In the genomic region with DNA sequence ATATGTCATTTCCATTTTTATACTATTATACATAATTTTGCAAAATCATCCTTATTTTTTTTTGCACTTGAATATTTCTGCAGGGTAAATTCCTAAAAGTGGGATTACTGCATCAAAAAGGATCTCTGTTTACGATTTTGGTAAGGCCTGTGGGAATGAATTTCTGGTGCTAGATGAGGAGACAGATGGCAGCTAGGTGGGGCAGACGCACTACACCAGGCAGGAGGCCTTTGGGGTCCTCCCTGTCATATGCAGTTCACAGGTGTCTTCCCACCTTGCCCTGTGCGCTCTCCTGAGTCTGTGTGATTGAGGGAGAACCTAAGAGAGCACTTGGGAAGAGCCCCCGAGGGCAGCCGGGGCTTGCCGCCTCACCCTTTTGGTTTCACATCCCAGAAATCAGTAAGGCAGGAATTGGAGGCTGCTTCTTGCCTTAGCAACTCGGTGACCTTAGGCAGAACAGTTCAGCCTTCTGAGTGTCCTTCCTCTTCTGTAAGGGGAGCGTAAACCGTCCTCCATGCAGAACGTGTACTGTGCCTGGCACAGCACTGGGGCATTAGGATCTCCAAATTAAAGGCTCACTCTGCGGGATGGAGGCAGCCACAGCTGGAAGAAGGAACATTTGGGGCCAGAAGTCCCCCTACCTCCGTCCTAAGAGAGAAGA, we compare ENCODE assay signal across 26 cellular contexts. TPM values are rescaled to one million over a fixed set of nuclear protein-coding genes. Genes with fewer than 3 reads are reported as not detected.
DNase-seq lines count a peak whose midpoint lies in the region; ATAC-seq, FAIRE-seq and TF ChIP-seq lines count a peak whose summit lies in the region.
"Had no signal": no experiment of that assay in that cellular context is flagged by ENCODE, and none has a peak within 500 bp of the region (broad histone marks: within the 10 kb centered on the region; RNA-seq: fewer than 3 reads in every experiment).

No MANE protein-coding gene starts in this region.

- H4K91ac ChIP-seq in H1 (replicated peaks; ENCODE audit: insufficient read length, low read length), result no peak overlapping the region

- H4K20me1 ChIP-seq in BLaER1 (no peaks in the 10 kb centered on the region), H1 (replicated peaks in 1 of 2; ENCODE audit: control insufficient read depth in 1 of 2, insufficient read depth in 2 of 2, low read length in 2 of 2) (peaks cover 0 to 2% of the 10 kb centered on the region in 2 experiments)
- H4K20me1 ChIP-seq in BLaER1 treated with 17β-estradiol and CSF1 and Interleukin-3, amounts not matched to agents 10 nM and 100 nM, result no peaks in the 10 kb centered on the region

- CTCF ChIA-PET in H1 (lab: Charles Lee; ENCODE audit: partially characterized antibody), result interaction anchor here (1.0 to 2.4 kb wide), 4 partner anchors 9 to 251 kb away, joined by 3 to 9 read pairs (median 4); no protein-coding TSS in a partner anchor

- no peak overlapping the region for H2BK5ac ChIP-seq in H1 (ENCODE audit: low read depth, low read length)

- H2BK12ac ChIP-seq in H1 (ENCODE audit: low read depth, low read length), result no peak overlapping the region

- no peak overlapping the region for H3K56ac ChIP-seq in H1 (replicated peaks; ENCODE audit: insufficient read length, low read depth, low read length)

- TF ChIP-seq POLR2A in H1 (IDR thresholded peaks at IDR 0.05; ENCODE audit: control extremely low read depth in 1 of 2, low read depth in 2 of 2, low read length in 2 of 2), result no peak
- TF ChIP-seq POLR2A in body of pancreas (IDR thresholded peaks at IDR 0.05), result no peak

- H3K9me3 ChIP-seq in BLaER1 (no peaks in the 10 kb centered on the region), H1 (ENCODE audit: insufficient read depth in 2 of 2, low read depth in 1 of 2, low read length in 1 of 2) (peaks cover 0 to 3% of the 10 kb centered on the region in 2 experiments; a peak in 1 of 4 replicates), body of pancreas (no peaks in the 10 kb centered on the region), WERI-Rb-1 (ENCODE audit: severe bottlenecking) (peaks cover 13% of the 10 kb centered on the region)
- H3K9me3 ChIP-seq in BLaER1 treated with 17β-estradiol and CSF1 and Interleukin-3, amounts not matched to agents 10 nM and 100 nM (replicated peaks in 1 of 11), result peaks cover 3 to 11% (median 7%) of the 10 kb centered on the region in 11 experiments; a peak in 12 of 22 replicates
- H3K9me3 ChIP-seq: HAP-1 had no signal

- no peak for FAIRE-seq in H1 (lab: Jason Lieb, UNC)
- FAIRE-seq: GM12892, GM19239, HepG2 had no signal

- no peak for ATAC-seq in body of pancreas
- ATAC-seq: HepG2 had no signal

- H3K23ac ChIP-seq in H1 (ENCODE audit: insufficient read length), result no peak overlapping the region

- no peak overlapping the region for H3K18ac ChIP-seq in H1 (ENCODE audit: extremely low read depth, low read length)

- H4K5ac ChIP-seq in H1 (ENCODE audit: insufficient read length, low read depth, low read length), result no peak overlapping the region

- H2BK20ac ChIP-seq in H1 (ENCODE audit: low read length), result no peak overlapping the region

- H4K8ac ChIP-seq in H1 (ENCODE audit: extremely low read depth, insufficient read depth, low read length), result no peak overlapping the region

- 87% methylated on average over 12 of the region's 12 CpGs; no CpG with 5 or more reads in 1 of the 2 experiments for WGBS in H1 (ENCODE audit: extremely low coverage in 1 of 2, insufficient coverage in 1 of 2, insufficient read length in 1 of 2, insufficient replicate concordance in 2 of 2, low coverage in 1 of 2, low lambda C conversion rate in 2 of 2, missing lambda C conversion rate in 1 of 2), 2 experiments
- 53 to 63% methylated on average over 12 of the region's 12 CpGs for WGBS in body of pancreas, 2 donors

- H2AFZ ChIP-seq in H1 (ENCODE audit: low read length), result no peak overlapping the region

- peak; percentile 45 to 64 for TF ChIP-seq RAD21 in H1 (IDR thresholded peaks at IDR 0.05 in 1 of 2, conservative IDR thresholded peaks at IDR 0.05 in 1 of 2; ENCODE audit: low read depth in 2 of 2, low read length in 2 of 2)

- H3K27ac ChIP-seq in BLaER1, result no peak overlapping the region
- H3K27ac ChIP-seq in BLaER1 treated with 17β-estradiol and CSF1 and Interleukin-3, amounts not matched to agents 10 nM and 100 nM, result no peak overlapping the region
- H3K27ac ChIP-seq in H1 (ENCODE audit: low read depth, low read length), result no peak overlapping the region
- no peak overlapping the region for H3K27ac ChIP-seq in body of pancreas
- no peak overlapping the region for H3K27ac ChIP-seq in WERI-Rb-1

- H3K14ac ChIP-seq in H1 (ENCODE audit: insufficient read length), result no peak overlapping the region

- no peaks in the 10 kb centered on the region for H3K79me2 ChIP-seq in H1 (ENCODE audit: control insufficient read depth in 1 of 2, insufficient read depth in 2 of 2, low read length in 2 of 2)

- peak; percentile 10 for DNase-seq in MV-4-11 (lab: John Stamatoyannopoulos, UW)
- no peak for DNase-seq in H1 (ENCODE audit: low read depth in 1 of 2, low spot score in 2 of 2)
- DNase-seq in NCI-H146 treated with DMSO at 0.1 percent for 48 hours (lab: John Stamatoyannopoulos, UW; ENCODE audit: unreplicated experiment), result no peak
- DNase-seq in body of pancreas, result no peak
- DNase-seq in WERI-Rb-1, result no peak
- DNase-seq: CD8-positive, alpha-beta memory T cell; DMS 273 treated with DMSO at 0.1 percent for 48 hours; DMS79 treated with DMSO at 0.1 percent for 48 hours; HFFc6; Karpas-422; NCI-H1694 treated with DMSO at 0.1 percent for 48 hours; NCI-H2081; NCI-H446; NCI-H524 treated with DMSO at 0.1 percent for 48 hours; SK-N-SH; SW 1271 had no signal

- TF ChIP-seq CTCF in H1 (IDR thresholded peaks at IDR 0.05; ENCODE audit: control extremely low read depth in 1 of 3, insufficient read depth in 1 of 3, low read depth in 1 of 3, low read length in 3 of 3) (peak; percentile 11 to 26 (median 19); a peak in 3 of 4 replicates), body of pancreas (IDR thresholded peaks at IDR 0.05) (no peak), WERI-Rb-1 (IDR thresholded peaks at IDR 0.05; ENCODE audit: low read depth, low read length) (no peak)

- H3K36me3 ChIP-seq in BLaER1 (no peaks in the 10 kb centered on the region), H1 (ENCODE audit: control insufficient read depth in 2 of 4, insufficient read depth in 4 of 4, low read length in 3 of 4) (no peaks in the 10 kb centered on the region), body of pancreas (replicated peaks in 1 of 2; ENCODE audit: insufficient read depth in 1 of 2, low read depth in 2 of 2) (no peaks in the 10 kb centered on the region), WERI-Rb-1 (no peaks in the 10 kb centered on the region)
- no peaks in the 10 kb centered on the region for H3K36me3 ChIP-seq in BLaER1 treated with 17β-estradiol and CSF1 and Interleukin-3, amounts not matched to agents 10 nM and 100 nM
- H3K36me3 ChIP-seq: HAP-1 had no signal

- H2AK5ac ChIP-seq in H1 (ENCODE audit: low read depth, low read length), result no peak overlapping the region

- H3K4me2 ChIP-seq in BLaER1 (peak overlapping the region; percentile 50), H1 (ENCODE audit: insufficient read depth in 1 of 2, low read depth in 2 of 2, low read length in 2 of 2) (no peak overlapping the region)
- H3K4me2 ChIP-seq in BLaER1 treated with 17β-estradiol and CSF1 and Interleukin-3, amounts not matched to agents 10 nM and 100 nM, result peak overlapping the region in 9 of 11 experiments; percentile 5 to 65 (median 58); a peak in 15 of 22 replicates
- H3K4me2 ChIP-seq: SK-N-SH had no signal

- H2BK15ac ChIP-seq in H1 (ENCODE audit: low read length), result no peak overlapping the region

- H3K4me1 ChIP-seq in BLaER1 (peaks cover 11% of the 10 kb centered on the region), H1 (replicated peaks in 1 of 4; ENCODE audit: control insufficient read depth in 3 of 4, insufficient read depth in 4 of 4, low read length in 3 of 4) (no peaks in the 10 kb centered on the region), body of pancreas (no peaks in the 10 kb centered on the region)
- peaks cover 5 to 10% (median 8%) of the 10 kb centered on the region in 10 experiments; a peak in 16 of 20 replicates for H3K4me1 ChIP-seq in BLaER1 treated with 17β-estradiol and CSF1 and Interleukin-3, amounts not matched to agents 10 nM and 100 nM
- H3K4me1 ChIP-seq: HAP-1 had no signal

- H3K27me3 ChIP-seq in BLaER1 (no peaks in the 10 kb centered on the region), H1 (replicated peaks in 1 of 4; ENCODE audit: control insufficient read depth in 3 of 4, extremely low read depth in 1 of 4, insufficient read depth in 3 of 4, low read length in 3 of 4) (peaks cover 0 to 3% (median 0%) of the 10 kb centered on the region in 4 experiments; a peak in 1 of 7 replicates), body of pancreas (no peaks in the 10 kb centered on the region), WERI-Rb-1 (ENCODE audit: insufficient read depth, low read depth, severe bottlenecking) (peaks cover 97% of the 10 kb centered on the region)
- H3K27me3 ChIP-seq in BLaER1 treated with 17β-estradiol and CSF1 and Interleukin-3, amounts not matched to agents 10 nM and 100 nM, result no peaks in the 10 kb centered on the region

- intact Hi-C loops in body of pancreas (cut with DNase I), result no loop called here

- H3K9ac ChIP-seq in BLaER1 (no peak overlapping the region), H1 (replicated peaks in 1 of 4; ENCODE audit: extremely low read depth in 1 of 4, low read depth in 3 of 4, low read length in 3 of 4) (no peak overlapping the region)
- H3K9ac ChIP-seq in BLaER1 treated with 17β-estradiol and CSF1 and Interleukin-3, amounts not matched to agents 10 nM and 100 nM, result no peak overlapping the region
- H3K9ac ChIP-seq: SK-N-SH had no signal

- no peak overlapping the region for H3K4ac ChIP-seq in H1 (replicated peaks; ENCODE audit: insufficient read length, low read depth, low read length)

- no peak overlapping the region for H2BK120ac ChIP-seq in H1 (replicated peaks; ENCODE audit: low read depth, low read length)

- H3K23me2 ChIP-seq in H1 (ENCODE audit: low read depth, low read length), result no peaks in the 10 kb centered on the region

- POLR2A ChIA-PET in H1 (lab: Charles Lee; ENCODE audit: partially characterized antibody), result no interaction called here

- H3K4me3 ChIP-seq in BLaER1 (no peak overlapping the region), H1 (ENCODE audit: extremely low read depth in 1 of 4, insufficient read depth in 2 of 4, low read depth in 3 of 4, low read length in 4 of 4) (no peak overlapping the region), body of pancreas (no peak overlapping the region), WERI-Rb-1 (ENCODE audit: low read depth, low read length) (no peak overlapping the region)
- H3K4me3 ChIP-seq in BLaER1 treated with 17β-estradiol and CSF1 and Interleukin-3, amounts not matched to agents 10 nM and 100 nM, result no peak overlapping the region
- H3K4me3 ChIP-seq: HAP-1 had no signal

- no peaks in the 10 kb centered on the region for H3K79me1 ChIP-seq in H1 (ENCODE audit: low read depth, low read length)

- no peak for TF ChIP-seq EP300 in H1 (IDR thresholded peaks at IDR 0.05; ENCODE audit: borderline replicate concordance in 1 of 2, low read depth in 2 of 2, low read length in 2 of 2)

RNA-seq across cellular contexts. Expression of gene GJB2, which starts 13.5 kb away (rescaled TPM):
- total RNA-seq in H1 (2021; fragmentation: NEBNext Ultra II Directional; extraction: Animal tissue kit (Norgen Biotek cat#: 25700)), result 0.17 and 0.20 TPM in 2 replicates
- 0.11 and 0.21 TPM in 2 replicates for polyA plus RNA-seq in H1 (2011; rRNA removed)
- polyA plus RNA-seq in H1 (2011; cell fraction: cytosol; rRNA removed), result 0.10 TPM
- 0.04 TPM for polyA plus RNA-seq in H1 (2011; cell fraction: nucleus; rRNA removed)
- polyA plus RNA-seq in H1 (2012, experiment 1 of 2), result 0.19 to 0.29 TPM (median 0.28 TPM) in 4 replicates
- 0.16 TPM for polyA plus RNA-seq in H1 (2012, experiment 2 of 2)
- 0.32 TPM for polyA plus RNA-seq in H1 (2013, experiment 1 of 2)
- 0.39 TPM for polyA plus RNA-seq in H1 (2013, experiment 2 of 2)
- 0.15 and 0.22 TPM in 2 replicates for polyA minus RNA-seq in H1 (2011; rRNA and poly(A)+ RNA removed)
- polyA minus RNA-seq in H1 (2011; cell fraction: cytosol; rRNA and poly(A)+ RNA removed), result not detected
- polyA minus RNA-seq in H1 (2011; cell fraction: nucleus; rRNA and poly(A)+ RNA removed), result 0.30 TPM
- 1 to 10 TPM in 1 of 2 donors, under 1 TPM in 1; 0.78 to 2.3 TPM for total RNA-seq in body of pancreas
- total RNA-seq: A673, HFFc6 had no signal
- polyA plus RNA-seq: CD14-positive monocyte; CD8-positive, alpha-beta memory T cell; SK-N-SH had no signal

RNA-seq across cellular contexts. Expression of gene GJB6, which starts 25.9 kb away (rescaled TPM):
- total RNA-seq in H1 (2021; fragmentation: NEBNext Ultra II Directional; extraction: Animal tissue kit (Norgen Biotek cat#: 25700)), result not detected in 2 replicates
- polyA plus RNA-seq in H1 (2011; rRNA removed), result not detected in 2 replicates
- not detected for polyA plus RNA-seq in H1 (2011; cell fraction: cytosol; rRNA removed)
- not detected for polyA plus RNA-seq in H1 (2011; cell fraction: nucleus; rRNA removed)
- not detected in 4 replicates for polyA plus RNA-seq in H1 (2012, experiment 1 of 2)
- polyA plus RNA-seq in H1 (2012, experiment 2 of 2), result not detected
- polyA plus RNA-seq in H1 (2013, experiment 1 of 2), result 0.08 TPM
- polyA plus RNA-seq in H1 (2013, experiment 2 of 2), result 0.07 TPM
- polyA minus RNA-seq in H1 (2011; rRNA and poly(A)+ RNA removed), result not detected in 2 replicates
- polyA minus RNA-seq in H1 (2011; cell fraction: cytosol; rRNA and poly(A)+ RNA removed), result not detected
- polyA minus RNA-seq in H1 (2011; cell fraction: nucleus; rRNA and poly(A)+ RNA removed), result not detected
- total RNA-seq in body of pancreas, result not detected
- total RNA-seq: A673, HepG2, HFFc6, HT1080, M059J had no signal
- polyA plus RNA-seq: CD14-positive monocyte; CD8-positive, alpha-beta memory T cell; HepG2; SK-N-SH had no signal

RNA-seq across cellular contexts. Expression of gene GJA3, which starts 45.3 kb away (rescaled TPM):
- 0.48 and 0.60 TPM in 2 replicates for total RNA-seq in H1 (2021; fragmentation: NEBNext Ultra II Directional; extraction: Animal tissue kit (Norgen Biotek cat#: 25700))
- 0.12 and 0.16 TPM in 2 replicates for polyA plus RNA-seq in H1 (2011; rRNA removed)
- 0.22 TPM for polyA plus RNA-seq in H1 (2011; cell fraction: cytosol; rRNA removed)
- 0.19 TPM for polyA plus RNA-seq in H1 (2011; cell fraction: nucleus; rRNA removed)
- polyA plus RNA-seq in H1 (2012, experiment 1 of 2), result 0.29 to 0.37 TPM (median 0.35 TPM) in 4 replicates
- 0.14 TPM for polyA plus RNA-seq in H1 (2012, experiment 2 of 2)
- polyA plus RNA-seq in H1 (2013, experiment 1 of 2), result 0.49 TPM
- 0.63 TPM for polyA plus RNA-seq in H1 (2013, experiment 2 of 2)
- 0.25 and 0.29 TPM in 2 replicates for polyA minus RNA-seq in H1 (2011; rRNA and poly(A)+ RNA removed)
- polyA minus RNA-seq in H1 (2011; cell fraction: cytosol; rRNA and poly(A)+ RNA removed), result not detected
- polyA minus RNA-seq in H1 (2011; cell fraction: nucleus; rRNA and poly(A)+ RNA removed), result 0.30 TPM
- not detected for total RNA-seq in body of pancreas
- total RNA-seq: M059J had no signal
- polyA plus RNA-seq: CD14-positive monocyte, SK-N-SH had no signal

Comparison
In these comparisons a context has a peak if more than half of its experiments do, and no peak if none do; other contexts are left out.
1. H3K4me2 ChIP-seq: peak in BLaER1 (single experiment) and BLaER1 treated with 17β-estradiol and CSF1 and Interleukin-3, amounts not matched to agents 10 nM and 100 nM (9 of 11); none in H1 (0 of 2).
2. CTCF ChIP-seq: peak in H1 (3 of 3); none in body of pancreas (0 of 7) and WERI-Rb-1 (single experiment).